In genomic region chr10:129332476-129332875, GRCh38 we compare ENCODE assay signal across 12 cellular contexts.
DNase-seq lines count a peak whose midpoint lies in the region; ATAC-seq and TF ChIP-seq lines count a peak whose summit lies in the region.
"Had no signal": no experiment of that assay in that cellular context is flagged by ENCODE, and none has a peak within 500 bp of the region (broad histone marks: within the 10 kb centered on the region; RNA-seq: fewer than 3 reads in every experiment).

No MANE protein-coding gene starts in this region.

- H3K79me2 ChIP-seq in OCI-LY1 (ENCODE audit: insufficient read depth, low read length) = no peaks in the 10 kb centered on the region

- no peak overlapping the region for H2AFZ ChIP-seq in OCI-LY1 (ENCODE audit: low read length)

- H3K4me3 ChIP-seq in heart left ventricle (no peak overlapping the region), right atrium auricular region (no peak overlapping the region), OCI-LY1 (ENCODE audit: low read depth, low read length, poor library complexity, severe bottlenecking) (no peak overlapping the region)
- H3K4me3 ChIP-seq: sigmoid colon, thyroid gland had no signal

- no peaks in the 10 kb centered on the region for H3K9me3 Mint-ChIP-seq in type B pancreatic cell
- H3K9me3 Mint-ChIP-seq: activated T-cell treated with anti-CD3 and anti-CD28 coated beads, Interleukin-2, amount 50 U/mL, for 4 hours had no signal

- H3K36me3 ChIP-seq in heart left ventricle (no peaks in the 10 kb centered on the region), right atrium auricular region (no peaks in the 10 kb centered on the region), OCI-LY1 (ENCODE audit: insufficient read depth, low read length) (no peaks in the 10 kb centered on the region)
- H3K36me3 ChIP-seq: sigmoid colon, thyroid gland had no signal

- TF ChIP-seq CTCF in heart left ventricle (IDR thresholded peaks at IDR 0.05) = peak; percentile 20 to 61 (median 46)
- peak in 1 of 2 donors; percentile 56 for TF ChIP-seq CTCF in right atrium auricular region (IDR thresholded peaks at IDR 0.05)
- peak; percentile 82 for TF ChIP-seq CTCF in OCI-LY1 (IDR thresholded peaks at IDR 0.05; ENCODE audit: low read length)
- peak; percentile 34 for TF ChIP-seq CTCF in foreskin keratinocyte (conservative IDR thresholded peaks at IDR 0.05)
- peak; percentile 68 for TF ChIP-seq CTCF in type B pancreatic cell (conservative IDR thresholded peaks at IDR 0.05)

- H3K4me1 Mint-ChIP-seq in type B pancreatic cell (ENCODE audit: unreplicated experiment) = peaks cover 26% of the 10 kb centered on the region

- H3K4me1 ChIP-seq in heart left ventricle (peaks cover 0 to 7% (median 0%) of the 10 kb centered on the region in 12 donors), right atrium auricular region (no peaks in the 10 kb centered on the region), OCI-LY1 (ENCODE audit: insufficient read depth, low read length, severe bottlenecking) (no peaks in the 10 kb centered on the region), foreskin keratinocyte (peaks cover 7% of the 10 kb centered on the region)
- H3K4me1 ChIP-seq: sigmoid colon, thyroid gland had no signal

- peaks cover 11% of the 10 kb centered on the region for H3K27me3 Mint-ChIP-seq in type B pancreatic cell

- H3K27me3 ChIP-seq in heart left ventricle (peaks cover 0 to 12% (median 0%) of the 10 kb centered on the region in 9 donors), right atrium auricular region (no peaks in the 10 kb centered on the region), OCI-LY1 (ENCODE audit: insufficient read depth, low read length) (0 out of 2 replicates have a peak, but pooled peaks cover 3% of the 10 kb centered on the region), foreskin keratinocyte (no peaks in the 10 kb centered on the region)
- H3K27me3 ChIP-seq: thyroid gland had no signal

- H3K9me2 ChIP-seq in OCI-LY1 (ENCODE audit: low read depth, low read length) = no peaks in the 10 kb centered on the region

- H3K9me3 ChIP-seq in heart left ventricle = no peaks in the 10 kb centered on the region
- H3K9me3 ChIP-seq in right atrium auricular region = no peaks in the 10 kb centered on the region
- H3K9me3 ChIP-seq in OCI-LY1 (ENCODE audit: low read length) = no peaks in the 10 kb centered on the region
- H3K9me3 ChIP-seq: sigmoid colon, thyroid gland had no signal

- no peak overlapping the region for H3K27ac ChIP-seq in heart left ventricle
- H3K27ac ChIP-seq in right atrium auricular region = no peak overlapping the region
- no peak overlapping the region for H3K27ac ChIP-seq in OCI-LY1 (ENCODE audit: low read depth, low read length, poor library complexity, severe bottlenecking)
- no peak overlapping the region for H3K27ac ChIP-seq in foreskin keratinocyte
- H3K27ac ChIP-seq: sigmoid colon, thyroid gland had no signal

- no peaks in the 10 kb centered on the region for H4K20me1 ChIP-seq in OCI-LY1 (ENCODE audit: insufficient read depth, low read length)

- no peak overlapping the region for H3K4me3 Mint-ChIP-seq in type B pancreatic cell
- H3K4me3 Mint-ChIP-seq: activated T-cell treated with anti-CD3 and anti-CD28 coated beads, Interleukin-2, amount 50 U/mL, for 4 hours had no signal

- 31 to 38% (median 33%) methylated on average over 6 of the region's 6 CpGs for WGBS in heart left ventricle, 4 donors

- ATAC-seq in heart left ventricle (no peak), foreskin keratinocyte (no peak), GM18909 (IDR thresholded peaks at IDR 0.05; ENCODE audit: poor library complexity, unreplicated experiment) (no peak)
- ATAC-seq: activated T-cell treated with anti-CD3 and anti-CD28 coated beads, Interleukin-2, amount 50 U/mL, for 4 hours had no signal

- H3K9ac ChIP-seq in OCI-LY1 (ENCODE audit: low read length) = no peak overlapping the region

- DNase-seq in heart left ventricle (no peak), right atrium auricular region (ENCODE audit: low spot score) (no peak), foreskin keratinocyte (no peak), type B pancreatic cell (ENCODE audit: extremely low spot score, unreplicated experiment) (no peak), NCI-H1105 (lab: John Stamatoyannopoulos, UW) (no peak), NCI-H1092 (lab: John Stamatoyannopoulos, UW) (no peak)
- DNase-seq: activated T-cell treated with anti-CD3 and anti-CD28 coated beads, Interleukin-2, amount 50 U/mL, for 4 hours; NK-92 treated with Interleukin-12 subunit alpha and Interleukin-12 subunit beta, amount 100 ng/mL, for 24 hours; sigmoid colon; thyroid gland had no signal

- no peaks in the 10 kb centered on the region for H3K36me3 Mint-ChIP-seq in type B pancreatic cell

- TF ChIP-seq POLR2A in heart left ventricle (IDR thresholded peaks at IDR 0.05) = no peak

- no peaks in the 10 kb centered on the region for H3F3A ChIP-seq in OCI-LY1 (ENCODE audit: insufficient read depth, low read length)

- intact Hi-C loops in heart left ventricle (cut with DNase I) = loop anchor here in 9 of 10 donors (2.0 to 10.0 kb wide), 3 partner anchors 298 to 302 kb away; no protein-coding TSS in a partner anchor

- H3K4me2 ChIP-seq in OCI-LY1 (ENCODE audit: low read length) = no peak overlapping the region

- no peak overlapping the region for H3K27ac Mint-ChIP-seq in type B pancreatic cell
